8 cellular contexts compared by ENCODE assay signal in genomic region chr20:64078934-64079272, GRCh38.
DNase-seq lines count a peak whose midpoint lies in the region; ATAC-seq and TF ChIP-seq lines count a peak whose summit lies in the region.

No MANE protein-coding gene starts in this region.

- no peak overlapping the region for H3K27ac ChIP-seq in SK-N-MC
- no peak overlapping the region for H3K27ac ChIP-seq in rectal smooth muscle tissue (ENCODE audit: low read depth, low read length)

- no peaks in the 10 kb centered on the region for H3K9me3 ChIP-seq in ES-I3 (ENCODE audit: control insufficient read depth, insufficient read depth, low read length)
- no peaks in the 10 kb centered on the region for H3K9me3 ChIP-seq in SK-N-MC (ENCODE audit: low read depth, low read length)

- ATAC-seq in GM19023 (IDR thresholded peaks at IDR 0.05; ENCODE audit: unreplicated experiment) (no peak), GM21717 (IDR thresholded peaks at IDR 0.05; ENCODE audit: unreplicated experiment) (no peak)

- peaks cover 12% of the 10 kb centered on the region for H3K27me3 ChIP-seq in rectal smooth muscle tissue (ENCODE audit: control insufficient read depth, insufficient read depth, low read length)

- H3K4me3 ChIP-seq in SK-N-MC (peak overlapping the region; percentile 91), fibroblast of mammary gland (ENCODE audit: control insufficient read depth, low read depth, low read length) (peak overlapping the region; percentile 61), rectal smooth muscle tissue (ENCODE audit: low read length) (peak overlapping the region; percentile 74)

- peaks cover 6% of the 10 kb centered on the region; the same call in 1 of the 2 replicates for H3K4me1 ChIP-seq in ES-I3 (ENCODE audit: insufficient read depth, low read length)
- H3K4me1 ChIP-seq in rectal smooth muscle tissue (ENCODE audit: control insufficient read depth, insufficient read depth, low read length), result peaks cover 9% of the 10 kb centered on the region

- TF ChIP-seq CTCF in fibroblast of mammary gland (conservative IDR thresholded peaks at IDR 0.05; ENCODE audit: control insufficient read depth, insufficient read depth, low read depth, low read length), result no peak

- DNase-seq in SK-N-MC (ENCODE audit: low read depth, low spot score) (no peak), fibroblast of mammary gland (ENCODE audit: low read depth) (no peak), AG08395 (ENCODE audit: low spot score) (no peak), NCI-H226 (no peak)

- H3K36me3 ChIP-seq in ES-I3 (ENCODE audit: insufficient read depth, low read length) (no peaks in the 10 kb centered on the region), SK-N-MC (ENCODE audit: insufficient read depth, low read length) (no peaks in the 10 kb centered on the region), rectal smooth muscle tissue (ENCODE audit: control insufficient read depth, insufficient read depth, low read length) (no peaks in the 10 kb centered on the region)

- H3K9ac ChIP-seq in ES-I3 (ENCODE audit: low read depth, low read length) (peak overlapping the region; percentile 72), SK-N-MC (ENCODE audit: insufficient read length) (peak overlapping the region; percentile 85), rectal smooth muscle tissue (ENCODE audit: low read length) (peak overlapping the region; percentile 49)
